Comparison of ENCODE assay signal across 33 cellular contexts in genomic region chr3:119290613-119291012, GRCh38.
"Had no signal": no experiment of that assay in that cellular context is flagged by ENCODE, and none has a peak within 500 bp of the region (broad histone marks: within the 10 kb centered on the region; RNA-seq: fewer than 3 reads in every experiment).

No MANE protein-coding gene starts in this region.

- H3K27me3 Mint-ChIP-seq: activated B cell treated with CpG ODN at 0.5 μM for 24 hours; activated CD4-positive, alpha-beta memory T cell treated with anti-CD3 and anti-CD28 coated beads for 36 hours; activated CD8-positive, alpha-beta T cell treated with anti-CD3 and anti-CD28 coated beads for 36 hours; activated naive CD8-positive, alpha-beta T cell; activated T-cell treated with anti-CD3 and anti-CD28 coated beads, Interleukin-2, amount 50 U/mL, for 24 hours had no signal

- H3K4me3 ChIP-seq: ascending aorta, cardiac muscle cell had no signal

- H3K4me3 Mint-ChIP-seq: activated B cell treated with CpG ODN at 0.5 μM for 24 hours; activated CD4-positive, alpha-beta memory T cell treated with anti-CD3 and anti-CD28 coated beads for 36 hours; activated CD4-positive, alpha-beta T cell treated with anti-CD3 and anti-CD28 coated beads, Interleukin-2, amount 10 ng/mL, durations not matched to agents 24 days and 14 days; activated CD8-positive, alpha-beta T cell treated with anti-CD3 and anti-CD28 coated beads for 36 hours; activated naive CD4-positive, alpha-beta T cell treated with anti-CD3 and anti-CD28 coated beads, Interleukin-2, amount 10 ng/mL, durations not matched to agents 7 days and 5 days; activated naive CD8-positive, alpha-beta T cell; activated naive CD8-positive, alpha-beta T cell treated with anti-CD3 and anti-CD28 coated beads, Interleukin-2, amount 10 ng/mL, durations not matched to agents 7 days and 5 days; activated naive CD8-positive, alpha-beta T cell treated with anti-CD3 and anti-CD28 coated beads, Interleukin-2, amount 50 U/mL, for 24 hours; activated T-cell treated with anti-CD3 and anti-CD28 coated beads, Interleukin-2, amount 50 U/mL, for 24 hours; central memory CD8-positive, alpha-beta T cell; T-helper 1 cell treated with Interleukin-12 subunit alpha and Interleukin-12 subunit beta and Interleukin-4 antibody, amounts not matched to agents 30 μg/mL and 1 μg/mL, for 36 hours; T-helper 2 cell treated with Interferon-gamma antibody and Interleukin-4, amounts not matched to agents 5 μg/mL and 100 μg/mL, for 36 hours had no signal

- H3K27me3 ChIP-seq: ascending aorta, cardiac muscle cell had no signal

- H3K36me3 ChIP-seq: ascending aorta, cardiac muscle cell had no signal

- DNase-seq: activated B cell treated with CpG ODN at 0.5 μM for 24 hours; activated CD4-positive, alpha-beta memory T cell treated with anti-CD3 and anti-CD28 coated beads for 36 hours; activated CD4-positive, alpha-beta T cell treated with anti-CD3 and anti-CD28 coated beads for 4 hours; activated CD4-positive, alpha-beta T cell treated with anti-CD3 and anti-CD28 coated beads, Interleukin-2, amount 10 ng/mL, durations not matched to agents 24 days and 14 days; activated CD4-positive, alpha-beta T cell treated with anti-CD3 and anti-CD28 coated beads, Interleukin-2, amount 50 U/mL, for 1 hour; activated CD4-positive, alpha-beta T cell treated with anti-CD3 and anti-CD28 coated beads, Interleukin-2, amount 50 U/mL, for 4 hours; activated CD4-positive, CD25-positive, alpha-beta regulatory T cell treated with anti-CD3 and anti-CD28 coated beads, Interleukin-2, amount 50 U/mL, for 72 hours; activated CD8-positive, alpha-beta memory T cell treated with anti-CD3 and anti-CD28 coated beads, Interleukin-2, amount 50 U/mL, for 48 hours; activated CD8-positive, alpha-beta T cell treated with anti-CD3 and anti-CD28 coated beads for 36 hours; activated effector memory CD4-positive, alpha-beta T cell treated with Interleukin-2 at 50 U/mL for 16 hours; activated gamma-delta T cell; activated naive CD4-positive, alpha-beta T cell treated with anti-CD3 and anti-CD28 coated beads, Interleukin-2, amount 10 ng/mL, durations not matched to agents 7 days and 5 days; activated naive CD4-positive, alpha-beta T cell treated with Interleukin-2 at 50 U/mL for 16 hours; activated naive CD8-positive, alpha-beta T cell treated with anti-CD3 and anti-CD28 coated beads, Interleukin-2, amount 10 ng/mL, durations not matched to agents 7 days and 5 days; activated naive CD8-positive, alpha-beta T cell treated with anti-CD3 and anti-CD28 coated beads, Interleukin-2, amount 50 U/mL, for 24 hours; activated T-cell treated with anti-CD3 and anti-CD28 coated beads, Interleukin-2, amount 50 U/mL, for 24 hours; activated T-cell treated with anti-CD3 and anti-CD28 coated beads, Interleukin-2, amount 50 U/mL, for 48 hours; amygdala; anterior cingulate cortex; caudate nucleus; cerebellar nuclear complex; T-helper 1 cell; T-helper 2 cell; T-helper 9 cell had no signal

- H3K27ac Mint-ChIP-seq: activated B cell treated with CpG ODN at 0.5 μM for 24 hours; activated CD4-positive, alpha-beta memory T cell treated with anti-CD3 and anti-CD28 coated beads for 36 hours; activated CD4-positive, alpha-beta T cell treated with anti-CD3 and anti-CD28 coated beads, Interleukin-2, amount 10 ng/mL, durations not matched to agents 24 days and 14 days; activated CD8-positive, alpha-beta T cell treated with anti-CD3 and anti-CD28 coated beads for 36 hours; activated naive CD4-positive, alpha-beta T cell treated with anti-CD3 and anti-CD28 coated beads, Interleukin-2, amount 10 ng/mL, durations not matched to agents 7 days and 5 days; activated naive CD8-positive, alpha-beta T cell; activated naive CD8-positive, alpha-beta T cell treated with anti-CD3 and anti-CD28 coated beads, Interleukin-2, amount 10 ng/mL, durations not matched to agents 7 days and 5 days; activated naive CD8-positive, alpha-beta T cell treated with anti-CD3 and anti-CD28 coated beads, Interleukin-2, amount 50 U/mL, for 24 hours; activated T-cell treated with anti-CD3 and anti-CD28 coated beads, Interleukin-2, amount 50 U/mL, for 24 hours; activated T-helper 2 cell treated with anti-CD3 and anti-CD28 coated beads, Interferon-gamma antibody, Interleukin-2, Interleukin-4, amounts not matched to agents 10 μg/mL and 5 μg/mL and 100 μg/mL, durations not matched to agents 14 hours and 24 hours and 36 hours; T-helper 1 cell treated with Interleukin-12 subunit alpha and Interleukin-12 subunit beta and Interleukin-4 antibody, amounts not matched to agents 30 μg/mL and 1 μg/mL, for 36 hours; T-helper 2 cell treated with Interferon-gamma antibody and Interleukin-4, amounts not matched to agents 5 μg/mL and 100 μg/mL, for 36 hours had no signal

- ATAC-seq: activated CD8-positive, alpha-beta T cell treated with anti-CD3 and anti-CD28 coated beads for 36 hours; activated naive CD8-positive, alpha-beta T cell treated with anti-CD3 and anti-CD28 coated beads, Interleukin-2, amount 50 U/mL, for 24 hours had no signal

- H3K36me3 Mint-ChIP-seq: brain had no signal

- H3K9me3 ChIP-seq: ascending aorta had no signal

- H3K27ac ChIP-seq: ascending aorta, cardiac muscle cell, VCaP had no signal
